ENCODE assay signal across 20 cellular contexts in genomic region chr12:104809251-104809650, GRCh38.
A peak's percentile ranks its signal among the peaks of the same experiment; 100 is the strongest.
DNase-seq lines count a peak whose midpoint lies in the region; ATAC-seq, FAIRE-seq and TF ChIP-seq lines count a peak whose summit lies in the region.
"Had no signal": no experiment of that assay in that cellular context is flagged by ENCODE, and none has a peak within 500 bp of the region (broad histone marks: within the 10 kb centered on the region; RNA-seq: fewer than 3 reads in every experiment).

No MANE protein-coding gene starts in this region.

- H4K8ac ChIP-seq in mesenchymal stem cell (ENCODE audit: low read length) = no peak overlapping the region

- no peak for FAIRE-seq in GM12891 (lab: Jason Lieb, UNC)
- FAIRE-seq: A549, HepG2 had no signal

- no peak overlapping the region for H2BK5ac ChIP-seq in mesenchymal stem cell (ENCODE audit: low read depth, low read length, poor library complexity, severe bottlenecking)

- no peaks in the 10 kb centered on the region for H3K79me2 ChIP-seq in mammary epithelial cell (ENCODE audit: insufficient read depth, low read length)

- H3K27ac ChIP-seq in mammary epithelial cell (ENCODE audit: insufficient read depth, low read depth, low read length) (no peak overlapping the region), mesenchymal stem cell (ENCODE audit: low read length, poor library complexity, severe bottlenecking) (no peak overlapping the region)
- H3K27ac ChIP-seq in effector memory CD4-positive, alpha-beta T cell (ENCODE audit: insufficient read depth, low read length, poor library complexity, severe bottlenecking) = no peak overlapping the region
- H3K27ac ChIP-seq in CD4-positive, alpha-beta T cell (ENCODE audit: low read depth, low read length) = no peak overlapping the region
- H3K27ac ChIP-seq: 22Rv1, A549, C4-2B had no signal

- CTCF ChIA-PET in mammary epithelial cell (lab: Charles Lee; ENCODE audit: low non-redundant PET) = no interaction called here
- CTCF ChIA-PET in MCF 10A (lab: Yijun Ruan, JAX) = no interaction called here
- CTCF ChIA-PET in CD4-positive, alpha-beta T cell (lab: Charles Lee) = no interaction called here

- peaks cover 6% of the 10 kb centered on the region for H3K4me1 Mint-ChIP-seq in MCF 10A (ENCODE audit: insufficient read depth, unreplicated experiment)
- H3K4me1 Mint-ChIP-seq in CD4-positive, alpha-beta T cell (ENCODE audit: low read depth) = no peaks in the 10 kb centered on the region
- H3K4me1 Mint-ChIP-seq: CD4-positive, alpha-beta memory T cell had no signal

- H2BK120ac ChIP-seq in mesenchymal stem cell (ENCODE audit: low read depth, low read length) = no peak overlapping the region

- H3K9ac ChIP-seq in mammary epithelial cell (ENCODE audit: insufficient read depth, low read length) (no peak overlapping the region), mesenchymal stem cell (ENCODE audit: low read length) (no peak overlapping the region)

- H3K27me3 ChIP-seq in mammary epithelial cell (ENCODE audit: insufficient read depth, low read length) (no peaks in the 10 kb centered on the region), mesenchymal stem cell (ENCODE audit: control insufficient read depth in 1 of 2, insufficient read depth in 1 of 2, low read length in 2 of 2) (no peaks in the 10 kb centered on the region)
- no peaks in the 10 kb centered on the region for H3K27me3 ChIP-seq in effector memory CD4-positive, alpha-beta T cell (replicated peaks; ENCODE audit: control insufficient read depth, insufficient read depth, low read length, poor library complexity, severe bottlenecking)
- H3K27me3 ChIP-seq in CD4-positive, alpha-beta T cell (ENCODE audit: control insufficient read depth, insufficient read depth, low read length) = no peaks in the 10 kb centered on the region

- peak overlapping the region; percentile 79 for H2AFZ ChIP-seq in mammary epithelial cell (ENCODE audit: low read depth, low read length)
- no peak overlapping the region for H2AFZ ChIP-seq in mesenchymal stem cell (ENCODE audit: low read depth, low read length)

- H3K36me3 ChIP-seq in mammary epithelial cell (ENCODE audit: insufficient read depth, low read length) (no peaks in the 10 kb centered on the region), mesenchymal stem cell (ENCODE audit: control insufficient read depth in 1 of 2, insufficient read depth in 2 of 2, low read depth in 1 of 2, low read length in 2 of 2) (no peaks in the 10 kb centered on the region)
- H3K36me3 ChIP-seq in effector memory CD4-positive, alpha-beta T cell (ENCODE audit: control insufficient read depth, insufficient read depth, low read length) = no peaks in the 10 kb centered on the region

- TF ChIP-seq POLR2A in GM12891 (IDR thresholded peaks at IDR 0.05; ENCODE audit: low read depth, low read length) = no peak

- H3K4me3 ChIP-seq in mammary epithelial cell (replicated peaks in 1 of 3; ENCODE audit: insufficient read depth in 1 of 3, low read depth in 2 of 3, low read length in 3 of 3) (no peak overlapping the region), mesenchymal stem cell (ENCODE audit: insufficient read depth in 1 of 2, low read depth in 1 of 2, low read length in 2 of 2) (no peak overlapping the region)
- no peak overlapping the region for H3K4me3 ChIP-seq in effector memory CD4-positive, alpha-beta T cell (ENCODE audit: insufficient read depth, low read depth, low read length, poor library complexity, severe bottlenecking)
- H3K4me3 ChIP-seq: A549 had no signal

- H3K4me2 ChIP-seq in mammary epithelial cell (ENCODE audit: insufficient read depth, low read depth, low read length) (no peak overlapping the region), mesenchymal stem cell (ENCODE audit: low read length, poor library complexity, severe bottlenecking) (no peak overlapping the region)
- H3K4me2 ChIP-seq: A549 had no signal

- H3K4me1 ChIP-seq in mammary epithelial cell (ENCODE audit: insufficient read depth, low read length) = peaks cover 25% of the 10 kb centered on the region
- H3K4me1 ChIP-seq in mesenchymal stem cell (ENCODE audit: control insufficient read depth, insufficient read depth, low read depth, low read length) = no peaks in the 10 kb centered on the region
- H3K4me1 ChIP-seq in effector memory CD4-positive, alpha-beta T cell (ENCODE audit: control insufficient read depth, insufficient read depth, low read length, poor library complexity, severe bottlenecking) = no peaks in the 10 kb centered on the region
- H3K4me1 ChIP-seq: A549 had no signal

- H3K18ac ChIP-seq in mesenchymal stem cell (ENCODE audit: low read depth in 1 of 2, low read length in 2 of 2) = no peak overlapping the region

- POLR2A ChIA-PET in MCF 10A (lab: Yijun Ruan, JAX) = no interaction called here
- POLR2A ChIA-PET in CD4-positive, alpha-beta T cell (lab: Charles Lee) = no interaction called here

- H4K20me1 ChIP-seq in mammary epithelial cell (ENCODE audit: insufficient read depth, low read length) = no peaks in the 10 kb centered on the region

- ATAC-seq in CD4-positive, alpha-beta T cell (ENCODE audit: poor library complexity) = no peak
- ATAC-seq: A549, HCT116, HepG2 had no signal

- peak overlapping the region; percentile 18 for H4K91ac ChIP-seq in mesenchymal stem cell (ENCODE audit: low read length)

- no peak overlapping the region for H3K27ac Mint-ChIP-seq in MCF 10A (ENCODE audit: low read depth, unreplicated experiment)
- H3K27ac Mint-ChIP-seq in CD4-positive, alpha-beta T cell = no peak overlapping the region
- H3K27ac Mint-ChIP-seq: CD4-positive, alpha-beta memory T cell; HFFc6 had no signal

- no peak overlapping the region for H3K14ac ChIP-seq in mesenchymal stem cell (ENCODE audit: low read length in 2 of 2)

- H3K23ac ChIP-seq in mesenchymal stem cell (ENCODE audit: low read length in 2 of 2) = no peak overlapping the region

- no peak overlapping the region for H2BK15ac ChIP-seq in mesenchymal stem cell (ENCODE audit: low read depth, poor library complexity, severe bottlenecking)

- BruUV-seq in mammary epithelial cell (replicated peaks; lab: Mats Ljungman, UMichigan) (no TSS peak), MCF 10A (replicated peaks; lab: Mats Ljungman, UMichigan) (no TSS peak)

- H3K4me3 Mint-ChIP-seq in MCF 10A (ENCODE audit: unreplicated experiment) = no peak overlapping the region
- H3K4me3 Mint-ChIP-seq in CD4-positive, alpha-beta T cell = no peak overlapping the region
- H3K4me3 Mint-ChIP-seq: CD4-positive, alpha-beta memory T cell; HFFc6 had no signal

- H3K27me3 Mint-ChIP-seq in MCF 10A (ENCODE audit: insufficient read depth, unreplicated experiment) = no peaks in the 10 kb centered on the region
- no peaks in the 10 kb centered on the region for H3K27me3 Mint-ChIP-seq in CD4-positive, alpha-beta T cell
- H3K27me3 Mint-ChIP-seq: CD4-positive, alpha-beta memory T cell; IgD-negative memory B cell had no signal

- TF ChIP-seq CTCF in mammary epithelial cell (conservative IDR thresholded peaks at IDR 0.05 in 1 of 2, IDR thresholded peaks at IDR 0.05 in 1 of 2; ENCODE audit: extremely low read depth in 1 of 2, insufficient read depth in 1 of 2, low read depth in 1 of 2, low read length in 2 of 2) (no peak), MCF 10A (IDR thresholded peaks at IDR 0.05; ENCODE audit: unreplicated experiment) (no peak)
- no peak for TF ChIP-seq CTCF in CD4-positive, alpha-beta T cell (IDR thresholded peaks at IDR 0.05)

- H3K79me1 ChIP-seq in mesenchymal stem cell (replicated peaks; ENCODE audit: low read length, poor library complexity, severe bottlenecking) = no peaks in the 10 kb centered on the region

- no peaks in the 10 kb centered on the region for H3K9me3 Mint-ChIP-seq in MCF 10A (ENCODE audit: unreplicated experiment)
- H3K9me3 Mint-ChIP-seq in CD4-positive, alpha-beta T cell = no peaks in the 10 kb centered on the region
- H3K9me3 Mint-ChIP-seq: HFFc6, IgD-negative memory B cell had no signal

- H2BK12ac ChIP-seq in mesenchymal stem cell (ENCODE audit: low read length in 2 of 2) = no peak overlapping the region

- dilution Hi-C loops in mammary epithelial cell (cut with HindIII; ENCODE audit: low sequenced_read_pairs) = no loop called here

- in situ Hi-C loops in mammary epithelial cell (cut with MboI; ENCODE audit: low sequenced_read_pairs in 2 of 2) = no loop called here

- no peak overlapping the region for H2AK5ac ChIP-seq in mesenchymal stem cell (ENCODE audit: low read length, severe bottlenecking)

- intact Hi-C loops in mammary epithelial cell (cut with micrococcal nuclease) (no loop called here), MCF 10A (cut with micrococcal nuclease) (no loop called here)
- intact Hi-C loops in CD4-positive, alpha-beta T cell (cut with DNase I, micrococcal nuclease) = no loop called here

- no peaks in the 10 kb centered on the region for H3K36me3 Mint-ChIP-seq in MCF 10A (ENCODE audit: insufficient read depth, unreplicated experiment)
- no peaks in the 10 kb centered on the region for H3K36me3 Mint-ChIP-seq in CD4-positive, alpha-beta T cell (ENCODE audit: low read depth)
- H3K36me3 Mint-ChIP-seq: CD4-positive, alpha-beta memory T cell; IgD-negative memory B cell had no signal

- WGBS in mammary epithelial cell (ENCODE audit: low coverage, missing lambda C conversion rate) = 47% methylated on average over 3 of the region's 3 CpGs
- WGBS in mesenchymal stem cell = 92% methylated on average over 3 of the region's 3 CpGs

- H3K4ac ChIP-seq in mesenchymal stem cell (ENCODE audit: low read depth in 1 of 2, low read length in 2 of 2) = no peak overlapping the region

- H3K9me3 ChIP-seq in mammary epithelial cell (replicated peaks; ENCODE audit: insufficient read depth, low read length) (no peaks in the 10 kb centered on the region), mesenchymal stem cell (ENCODE audit: control insufficient read depth, low read length) (no peaks in the 10 kb centered on the region)
- no peaks in the 10 kb centered on the region for H3K9me3 ChIP-seq in effector memory CD4-positive, alpha-beta T cell (ENCODE audit: control insufficient read depth, low read length)
- no peaks in the 10 kb centered on the region for H3K9me3 ChIP-seq in CD4-positive, alpha-beta T cell (ENCODE audit: control insufficient read depth, low read length)
- H3K9me3 ChIP-seq: A549 had no signal

- peak; percentile 35 for DNase-seq in mammary epithelial cell
- DNase-seq in MCF 10A (ENCODE audit: unreplicated experiment) = no peak
- DNase-seq in fibroblast of peridontal ligament (ENCODE audit: extremely low read depth) = peak; percentile 6
- no peak for DNase-seq in mesenchymal stem cell
- no peak for DNase-seq in GM12891 (ENCODE audit: insufficient read length, low spot score)
- DNase-seq in effector memory CD4-positive, alpha-beta T cell = no peak
- DNase-seq in CD4-positive, alpha-beta T cell = no peak
- DNase-seq: AML-193; CD4-positive, alpha-beta memory T cell; DMS79 treated with DMSO at 0.1 percent for 48 hours; GF-D8; GOT3; H7; HFFc6 had no signal

TF ChIP-seq in GM12891, 5 proteins besides CTCF, POLR2A, EP300 and RAD21:
- TF ChIP-seq TAF1 (IDR thresholded peaks at IDR 0.05; ENCODE audit: low read depth, low read length) = no peak
- TF ChIP-seq SPI1 (IDR thresholded peaks at IDR 0.05; ENCODE audit: low read depth, low read length) = no peak
- TF ChIP-seq POU2F2 (IDR thresholded peaks at IDR 0.05; ENCODE audit: low read depth, low read length) = no peak
- TF ChIP-seq POLR2AphosphoS5 (IDR thresholded peaks at IDR 0.05; ENCODE audit: low read depth, low read length) = no peak
- no peak for TF ChIP-seq PAX5 (IDR thresholded peaks at IDR 0.05; ENCODE audit: insufficient read depth, low read length, severe bottlenecking)
TF ChIP-seq in GM12891: peak in this region for 0.

Comparison
In these comparisons a context has a peak if more than half of its experiments do, and no peak if none do; other contexts are left out.
1. DNase-seq: peak in mammary epithelial cell (single experiment) and fibroblast of peridontal ligament (single experiment); none in MCF 10A (single experiment), mesenchymal stem cell (single experiment), GM12891 (single experiment), effector memory CD4-positive, alpha-beta T cell (0 of 3) and CD4-positive, alpha-beta T cell (0 of 10).